In genomic region chr11:3632070-3632660, GRCh38 we compare ENCODE assay signal across 24 cellular contexts. TPM values are rescaled to one million over a fixed set of nuclear protein-coding genes. Genes with fewer than 3 reads are reported as not detected.
"Had no signal": no experiment of that assay in that cellular context is flagged by ENCODE, and none has a peak within 500 bp of the region (broad histone marks: within the 10 kb centered on the region; RNA-seq: fewer than 3 reads in every experiment).

No MANE protein-coding gene starts in this region.

- H3K27me3 Mint-ChIP-seq: dendritic cell treated with granulocyte-macrophage colony-stimulating factor and Interleukin-4, amounts not matched to agents 40 ng/mL and 50 ng/mL, for 4 days had no signal

- H3K9me3 ChIP-seq: esophagus squamous epithelium, psoas muscle, stomach, thoracic aorta, transverse colon had no signal

- ATAC-seq: effector memory CD8-positive, alpha-beta T cell; foreskin keratinocyte; natural killer cell; psoas muscle; sciatic nerve had no signal

- H3K27ac Mint-ChIP-seq: dendritic cell treated with granulocyte-macrophage colony-stimulating factor and Interleukin-4, amounts not matched to agents 40 ng/mL and 50 ng/mL, for 4 days; effector memory CD8-positive, alpha-beta T cell; immature natural killer cell; natural killer cell had no signal

- H3K9ac ChIP-seq: parathyroid adenoma had no signal

- H3K9me3 Mint-ChIP-seq: dendritic cell treated with granulocyte-macrophage colony-stimulating factor and Interleukin-4, amounts not matched to agents 40 ng/mL and 50 ng/mL, for 4 days; effector memory CD8-positive, alpha-beta T cell; immature natural killer cell; natural killer cell; neural crest cell had no signal

- H3K27ac ChIP-seq: esophagus squamous epithelium, foreskin keratinocyte, parathyroid adenoma, psoas muscle, stomach, thoracic aorta, transverse colon had no signal

- H3K36me3 ChIP-seq: esophagus squamous epithelium, stomach, thoracic aorta, transverse colon had no signal

- H3K27me3 ChIP-seq: esophagus squamous epithelium, foreskin keratinocyte, stomach, transverse colon had no signal

- H3K36me3 Mint-ChIP-seq: immature natural killer cell, natural killer cell had no signal

- DNase-seq: effector memory CD8-positive, alpha-beta T cell; esophagus squamous epithelium; foreskin keratinocyte; immature natural killer cell; natural killer cell; occipital lobe; stimulated activated CD4-positive, alpha-beta T cell treated with anti-CD3 and anti-CD28 coated beads, Interleukin-2, amount 100 ng/mL, for 24 hours; stimulated activated CD4-positive, alpha-beta T cell treated with anti-CD3 and anti-CD28 coated beads, Interleukin-4, amount 100 ng/mL, for 4 hours; stimulated activated naive CD4-positive, alpha-beta T cell; stomach; substantia nigra; transverse colon had no signal

- H3K4me3 Mint-ChIP-seq: dendritic cell treated with granulocyte-macrophage colony-stimulating factor and Interleukin-4, amounts not matched to agents 40 ng/mL and 50 ng/mL, for 4 days; effector memory CD8-positive, alpha-beta T cell; immature natural killer cell; natural killer cell; neural crest cell had no signal

- H3K4me1 Mint-ChIP-seq: immature natural killer cell, natural killer cell, neural crest cell had no signal

- H3K4me1 ChIP-seq: esophagus squamous epithelium, foreskin keratinocyte, parathyroid adenoma, psoas muscle, stomach, transverse colon had no signal

- H3K4me3 ChIP-seq: esophagus squamous epithelium, psoas muscle, stomach, thoracic aorta, transverse colon had no signal

- H3K79me2 ChIP-seq: parathyroid adenoma had no signal

- H2AFZ ChIP-seq: parathyroid adenoma had no signal

RNA-seq across cellular contexts. Expression of gene ART5, which starts 9.6 kb away (rescaled TPM):
- total RNA-seq: lung microvascular endothelial cell, natural killer cell, stomach, thoracic aorta, urinary bladder had no signal
- polyA plus RNA-seq: immature natural killer cell, liver had no signal

RNA-seq across cellular contexts. Expression of gene ART1, which starts 12.8 kb away (rescaled TPM):
- total RNA-seq: epithelial cell of proximal tubule, esophagus squamous epithelium, foreskin keratinocyte, kidney epithelial cell, liver, lung microvascular endothelial cell, mucosa of gallbladder, natural killer cell, neural crest cell, sciatic nerve, stomach, thoracic aorta, urinary bladder had no signal
- polyA plus RNA-seq: foreskin keratinocyte, immature natural killer cell, liver, stomach, urinary bladder had no signal

RNA-seq across cellular contexts. Expression of gene CHRNA10, which starts 39.0 kb away (rescaled TPM):
- total RNA-seq: occipital lobe had no signal
